Comparison of ENCODE assay signal across 1 cellular context in the genomic region with DNA sequence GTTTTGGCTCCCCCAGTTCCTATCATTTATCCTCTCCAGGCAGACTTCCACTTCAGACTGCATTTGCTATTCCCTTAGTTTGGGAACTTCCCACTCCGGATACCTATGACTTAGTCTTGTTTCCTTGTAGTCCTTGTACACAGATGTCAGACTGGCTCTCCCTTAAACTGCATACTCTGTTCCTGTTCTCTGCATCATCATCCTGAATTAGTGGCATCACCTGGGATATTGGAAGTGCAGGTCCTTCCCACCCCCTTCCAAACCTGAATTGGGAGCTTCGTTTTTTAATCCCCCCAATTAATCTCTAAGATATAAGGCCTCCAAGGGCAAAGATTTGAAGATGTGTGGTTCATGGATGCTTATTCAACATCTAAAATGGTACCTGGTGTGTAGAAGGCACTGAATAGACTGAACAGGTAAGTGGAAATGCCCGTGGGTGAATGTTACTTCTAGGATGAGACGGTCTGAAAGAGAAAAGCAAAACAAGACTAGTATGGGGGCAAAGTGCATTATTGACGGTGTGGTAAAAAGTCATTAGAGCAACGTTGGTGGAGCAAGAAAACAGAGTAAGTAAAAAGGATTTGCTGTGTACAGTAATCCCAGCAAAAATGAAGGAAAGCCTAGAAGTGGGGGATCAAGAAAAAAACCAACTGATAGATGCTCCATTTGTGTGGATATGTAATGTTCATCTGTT.
A peak's percentile ranks its signal among the peaks of the same experiment; 100 is the strongest.
TF ChIP-seq lines count a peak whose summit lies in the region.

No MANE protein-coding gene starts in this region.

TF ChIP-seq in HepG2, 621 proteins besides CTCF, POLR2A, EP300 and RAD21 (continued from another document):
- 0 out of 2 replicates have a peak, but pooled peaks have one; percentile 36 for TF ChIP-seq FOXO4 (CRISPR knock-in tag; conservative IDR thresholded peaks at IDR 0.05)
- no peak for TF ChIP-seq CBX2 (IDR thresholded peaks at IDR 0.05; ENCODE audit: low read depth, low read length)
- no peak for TF ChIP-seq CBX2 (CRISPR knock-in tag; IDR thresholded peaks at IDR 0.05; ENCODE audit: low read depth)
- TF ChIP-seq NFIC (IDR thresholded peaks at IDR 0.05; ENCODE audit: low read length) = 0 out of 2 replicates have a peak, but pooled peaks have one; percentile 34
- TF ChIP-seq PAX8 (CRISPR knock-in tag; IDR thresholded peaks at IDR 0.05; ENCODE audit: borderline replicate concordance) = no peak
- TF ChIP-seq SIN3B (IDR thresholded peaks at IDR 0.05; ENCODE audit: low read length) = no peak
- no peak for TF ChIP-seq RXRB (CRISPR knock-in tag; IDR thresholded peaks at IDR 0.05; ENCODE audit: borderline replicate concordance)
- TF ChIP-seq ZNF577 (CRISPR knock-in tag; IDR thresholded peaks at IDR 0.05; ENCODE audit: borderline replicate concordance, low read depth) = no peak
- TF ChIP-seq PCBP1 (IDR thresholded peaks at IDR 0.05; ENCODE audit: borderline replicate concordance, low read depth, low read length) = no peak
- TF ChIP-seq, protein P1, sequence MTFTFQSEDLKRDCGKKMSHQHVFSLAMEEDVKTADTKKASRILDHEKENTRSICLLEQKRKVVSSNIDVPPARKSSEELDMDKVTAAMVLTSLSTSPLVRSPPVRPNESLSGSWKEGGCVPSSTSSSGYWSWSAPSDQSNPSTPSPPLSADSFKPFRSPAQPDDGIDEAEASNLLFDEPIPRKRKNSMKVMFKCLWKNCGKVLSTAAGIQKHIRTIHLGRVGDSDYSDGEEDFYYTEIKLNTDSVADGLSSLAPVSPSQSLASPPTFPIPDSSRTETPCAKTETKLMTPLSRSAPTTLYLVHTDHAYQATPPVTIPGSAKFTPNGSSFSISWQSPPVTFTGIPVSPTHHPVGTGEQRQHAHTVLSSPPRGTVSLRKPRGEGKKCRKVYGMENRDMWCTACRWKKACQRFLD (CRISPR knock-in tag; IDR thresholded peaks at IDR 0.05; ENCODE audit: borderline replicate concordance) = no peak
- no peak for TF ChIP-seq MTA3 (CRISPR knock-in tag; IDR thresholded peaks at IDR 0.05)
- TF ChIP-seq, protein P2, sequence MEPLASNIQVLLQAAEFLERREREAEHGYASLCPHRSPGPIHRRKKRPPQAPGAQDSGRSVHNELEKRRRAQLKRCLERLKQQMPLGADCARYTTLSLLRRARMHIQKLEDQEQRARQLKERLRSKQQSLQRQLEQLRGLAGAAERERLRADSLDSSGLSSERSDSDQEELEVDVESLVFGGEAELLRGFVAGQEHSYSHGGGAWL (CRISPR knock-in tag; IDR thresholded peaks at IDR 0.05) = no peak
- TF ChIP-seq REST (IDR thresholded peaks at IDR 0.05; ENCODE audit: borderline replicate concordance in 1 of 2, low read depth in 1 of 2, low read length in 2 of 2) = no peak
- TF ChIP-seq ZNF788 (CRISPR knock-in tag; IDR thresholded peaks at IDR 0.05; ENCODE audit: borderline replicate concordance) = no peak
- no peak for TF ChIP-seq ZNF501 (CRISPR knock-in tag; IDR thresholded peaks at IDR 0.05)
- no peak for TF ChIP-seq RFX5 (IDR thresholded peaks at IDR 0.05; ENCODE audit: low read depth, low read length)
- TF ChIP-seq, protein P3, sequence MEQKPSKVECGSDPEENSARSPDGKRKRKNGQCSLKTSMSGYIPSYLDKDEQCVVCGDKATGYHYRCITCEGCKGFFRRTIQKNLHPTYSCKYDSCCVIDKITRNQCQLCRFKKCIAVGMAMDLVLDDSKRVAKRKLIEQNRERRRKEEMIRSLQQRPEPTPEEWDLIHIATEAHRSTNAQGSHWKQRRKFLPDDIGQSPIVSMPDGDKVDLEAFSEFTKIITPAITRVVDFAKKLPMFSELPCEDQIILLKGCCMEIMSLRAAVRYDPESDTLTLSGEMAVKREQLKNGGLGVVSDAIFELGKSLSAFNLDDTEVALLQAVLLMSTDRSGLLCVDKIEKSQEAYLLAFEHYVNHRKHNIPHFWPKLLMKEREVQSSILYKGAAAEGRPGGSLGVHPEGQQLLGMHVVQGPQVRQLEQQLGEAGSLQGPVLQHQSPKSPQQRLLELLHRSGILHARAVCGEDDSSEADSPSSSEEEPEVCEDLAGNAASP (CRISPR knock-in tag; IDR thresholded peaks at IDR 0.05; ENCODE audit: borderline replicate concordance) = no peak
- no peak for TF ChIP-seq ZNF142 (CRISPR knock-in tag; IDR thresholded peaks at IDR 0.05)
- no peak for TF ChIP-seq SMARCC2 (IDR thresholded peaks at IDR 0.05)
- TF ChIP-seq ZNF431 (CRISPR knock-in tag; IDR thresholded peaks at IDR 0.05; ENCODE audit: borderline replicate concordance, low read depth) = no peak
- TF ChIP-seq PATZ1 (CRISPR knock-in tag; IDR thresholded peaks at IDR 0.05) = no peak
- TF ChIP-seq ZSCAN20 (CRISPR knock-in tag; IDR thresholded peaks at IDR 0.05; ENCODE audit: borderline replicate concordance) = no peak
- TF ChIP-seq PREB (CRISPR knock-in tag; IDR thresholded peaks at IDR 0.05) = no peak
- no peak for TF ChIP-seq ZNF260 (CRISPR knock-in tag; IDR thresholded peaks at IDR 0.05; ENCODE audit: borderline replicate concordance, low read depth)
- TF ChIP-seq BORCS8-MEF2B (CRISPR knock-in tag; IDR thresholded peaks at IDR 0.05) = no peak
- peak; percentile 54; the same call in 1 of the 2 replicates for TF ChIP-seq ONECUT2 (CRISPR knock-in tag; IDR thresholded peaks at IDR 0.05)
- TF ChIP-seq ZNF552 (CRISPR knock-in tag; IDR thresholded peaks at IDR 0.05; ENCODE audit: borderline replicate concordance) = no peak
- no peak for TF ChIP-seq ZNF329 (CRISPR knock-in tag; IDR thresholded peaks at IDR 0.05; ENCODE audit: low read depth)
- TF ChIP-seq POLR2G (IDR thresholded peaks at IDR 0.05; ENCODE audit: low read depth, low read length) = peak; percentile 71
- no peak for TF ChIP-seq ZSCAN5A (CRISPR knock-in tag; IDR thresholded peaks at IDR 0.05; ENCODE audit: borderline replicate concordance)
- TF ChIP-seq ZNF317 (CRISPR knock-in tag; IDR thresholded peaks at IDR 0.05) = no peak
- TF ChIP-seq STAT5B (CRISPR knock-in tag; IDR thresholded peaks at IDR 0.05) = no peak
- TF ChIP-seq SP1 (IDR thresholded peaks at IDR 0.05) = no peak
- TF ChIP-seq SP1 (CRISPR knock-in tag; IDR thresholded peaks at IDR 0.05) = no peak
- peak; percentile 66; the same call in 1 of the 2 replicates for TF ChIP-seq POLR2AphosphoS5 (IDR thresholded peaks at IDR 0.05; ENCODE audit: low read depth, low read length)
- TF ChIP-seq NONO (IDR thresholded peaks at IDR 0.05) = no peak
- 0 out of 2 replicates have a peak, but pooled peaks have one; percentile 9 for TF ChIP-seq NONO (CRISPR knock-in tag; conservative IDR thresholded peaks at IDR 0.05)
TF ChIP-seq in HepG2: peak in this region for 16.
